26 cellular contexts compared by ENCODE assay signal in genomic region chr1:85427358-85427757, GRCh38. TPM values are rescaled to one million over a fixed set of nuclear protein-coding genes. Genes with fewer than 3 reads are reported as not detected.
A peak's percentile ranks its signal among the peaks of the same experiment; 100 is the strongest.
DNase-seq lines count a peak whose midpoint lies in the region; ATAC-seq, FAIRE-seq and TF ChIP-seq lines count a peak whose summit lies in the region.
"Had no signal": no experiment of that assay in that cellular context is flagged by ENCODE, and none has a peak within 500 bp of the region (broad histone marks: within the 10 kb centered on the region; RNA-seq: fewer than 3 reads in every experiment).

No MANE protein-coding gene starts in this region.

- peak; percentile 74 for FAIRE-seq in endometrium (lab: Jason Lieb, UNC)
- FAIRE-seq: D721Med had no signal

- ATAC-seq in GM21526 (IDR thresholded peaks at IDR 0.05; ENCODE audit: low FRiP score, unreplicated experiment), result no peak
- no peak for ATAC-seq in GM21390 (IDR thresholded peaks at IDR 0.05; ENCODE audit: unreplicated experiment)
- ATAC-seq in GM19397 (IDR thresholded peaks at IDR 0.05; ENCODE audit: unreplicated experiment), result no peak
- ATAC-seq: activated CD8-positive, alpha-beta T cell treated with anti-CD3 and anti-CD28 coated beads, Interleukin-2, amount 10 ng/mL, durations not matched to agents 7 days and 5 days; esophagus mucosa; GM23338; left cardiac atrium; stimulated activated naive CD8-positive, alpha-beta T cell treated with anti-CD3 and anti-CD28 coated beads, Interleukin-15, amount 100 ng/mL, for 72 hours had no signal

- DNase-seq in M059J (ENCODE audit: low read depth), result peak; percentile 72
- DNase-seq in myocyte (ENCODE audit: low read depth), result peak; percentile 28
- no peak for DNase-seq in NCI-H146 (lab: John Stamatoyannopoulos, UW)
- DNase-seq: activated CD8-positive, alpha-beta T cell treated with anti-CD3 and anti-CD28 coated beads, Interleukin-2, amount 10 ng/mL, durations not matched to agents 7 days and 5 days; activated naive CD4-positive, alpha-beta T cell treated with Interleukin-2 at 50 U/mL for 16 hours; activated T-cell treated with anti-CD3 and anti-CD28 coated beads, Interleukin-2, amount 50 U/mL, for 1 hour; amygdala; effector CD4-positive, alpha-beta T cell; glutamatergic neuron; left cardiac atrium; midbrain; NCI-H1092; NCI-H2081; NCI-H524; nephron progenitor cell; stimulated activated CD4-positive, alpha-beta T cell treated with anti-CD3 and anti-CD28 coated beads, Interleukin-4, amount 100 ng/mL, for 24 hours; stimulated activated naive CD8-positive, alpha-beta T cell treated with anti-CD3 and anti-CD28 coated beads, Interleukin-15, amount 100 ng/mL, for 72 hours had no signal

- no peak for TF ChIP-seq CTCF in 22Rv1 (IDR thresholded peaks at IDR 0.05)

- peak overlapping the region; percentile 39 for H3K27ac ChIP-seq in 22Rv1

RNA-seq across cellular contexts. Expression of gene DDAH1, which starts 37.6 kb away (rescaled TPM):
- 71.0 and 82.7 TPM in 2 replicates for total RNA-seq in M059J (2014; rRNA removed; shearing (Covaris generic))
- 16.3 and 18.1 TPM in 2 replicates for total RNA-seq in myocyte
- polyA plus RNA-seq in myocyte (2012), result 37.5 TPM
- polyA plus RNA-seq: CD14-positive monocyte had no signal
